ENCODE assay signal across 9 cellular contexts in genomic region chr13:46211521-46212351, GRCh38. TPM values are rescaled to one million over a fixed set of nuclear protein-coding genes. Genes with fewer than 3 reads are reported as not detected.
DNase-seq lines count a peak whose midpoint lies in the region; ATAC-seq, FAIRE-seq and TF ChIP-seq lines count a peak whose summit lies in the region.
"Had no signal": no experiment of that assay in that cellular context is flagged by ENCODE, and none has a peak within 500 bp of the region (broad histone marks: within the 10 kb centered on the region; RNA-seq: fewer than 3 reads in every experiment).

LRRC63 (plus strand) TSS chr13:46211928; CDS start chr13:46213035, 1,107 bp downstream.

- ATAC-seq in GM18861 (IDR thresholded peaks at IDR 0.05; ENCODE audit: unreplicated experiment), result peak; percentile 83
- ATAC-seq in HG03064 (IDR thresholded peaks at IDR 0.05; ENCODE audit: low read depth, unreplicated experiment), result peak; percentile 83

- TF ChIP-seq EP300 in H1 (IDR thresholded peaks at IDR 0.05; ENCODE audit: borderline replicate concordance in 1 of 2, low read depth in 2 of 2, low read length in 2 of 2), result no peak

- peak within 1 kb of the TSS; percentile 84 to 85 for H3K4me2 ChIP-seq in H1 (ENCODE audit: insufficient read depth in 1 of 2, low read depth in 2 of 2, low read length in 2 of 2)

- peaks cover 6% of the 10 kb centered on the region for H3K23me2 ChIP-seq in H1 (ENCODE audit: low read depth, low read length)

- TF ChIP-seq CTCF in H1 (IDR thresholded peaks at IDR 0.05; ENCODE audit: control extremely low read depth in 1 of 3, insufficient read depth in 1 of 3, low read depth in 1 of 3, low read length in 3 of 3), result no peak

- H3K4me1 ChIP-seq in H1 (replicated peaks in 1 of 4; ENCODE audit: control insufficient read depth in 3 of 4, insufficient read depth in 4 of 4, low read length in 3 of 4), result peaks cover 0 to 8% (median 5%) of the 10 kb centered on the region in 4 experiments; a peak in 4 of 7 replicates

- H2AFZ ChIP-seq in H1 (ENCODE audit: low read length), result peak within 1 kb of the TSS; percentile 99

- H3K9ac ChIP-seq in H1 (replicated peaks in 1 of 4; ENCODE audit: extremely low read depth in 1 of 4, low read depth in 3 of 4, low read length in 3 of 4), result peak within 1 kb of the TSS in 1 of 4 experiments; percentile 39; a peak in 2 of 7 replicates

- H4K20me1 ChIP-seq in H1 (replicated peaks in 1 of 2; ENCODE audit: control insufficient read depth in 1 of 2, insufficient read depth in 2 of 2, low read length in 2 of 2), result no peaks in the 10 kb centered on the region

- FAIRE-seq in H1 (lab: Jason Lieb, UNC), result no peak

- peak within 1 kb of the TSS; percentile 38 to 61 (median 50) for H3K4me3 ChIP-seq in H1 (ENCODE audit: extremely low read depth in 1 of 4, insufficient read depth in 2 of 4, low read depth in 3 of 4, low read length in 4 of 4)

- peaks cover 2 to 8% (median 4%) of the 10 kb centered on the region in 4 experiments for H3K27me3 ChIP-seq in H1 (replicated peaks in 1 of 4; ENCODE audit: control insufficient read depth in 3 of 4, extremely low read depth in 1 of 4, insufficient read depth in 3 of 4, low read length in 3 of 4)

- H2BK20ac ChIP-seq in H1 (ENCODE audit: low read length), result no peak within 1 kb of the TSS

- no peak within 1 kb of the TSS for H3K56ac ChIP-seq in H1 (replicated peaks; ENCODE audit: insufficient read length, low read depth, low read length)

- no peak within 1 kb of the TSS for H2BK5ac ChIP-seq in H1 (ENCODE audit: low read depth, low read length)

- no peaks in the 10 kb centered on the region for H3K36me3 ChIP-seq in H1 (ENCODE audit: control insufficient read depth in 2 of 4, insufficient read depth in 4 of 4, low read length in 3 of 4)

- H3K79me2 ChIP-seq in H1 (ENCODE audit: control insufficient read depth in 1 of 2, insufficient read depth in 2 of 2, low read length in 2 of 2), result no peaks in the 10 kb centered on the region

- H3K18ac ChIP-seq in H1 (ENCODE audit: extremely low read depth, low read length), result no peak within 1 kb of the TSS; the same call in 1 of the 2 replicates

- no peak within 1 kb of the TSS for H2BK12ac ChIP-seq in H1 (ENCODE audit: low read depth, low read length)

- 0 out of 2 replicates have a peak within 1 kb of the TSS, but pooled peaks have one; percentile 32 for H2BK15ac ChIP-seq in H1 (ENCODE audit: low read length)

- no peak within 1 kb of the TSS for H2AK5ac ChIP-seq in H1 (ENCODE audit: low read depth, low read length)

- TF ChIP-seq RAD21 in H1 (IDR thresholded peaks at IDR 0.05 in 1 of 2, conservative IDR thresholded peaks at IDR 0.05 in 1 of 2; ENCODE audit: low read depth in 2 of 2, low read length in 2 of 2), result no peak; a peak in 1 of 4 replicates

- no peak for TF ChIP-seq POLR2A in H1 (IDR thresholded peaks at IDR 0.05; ENCODE audit: control extremely low read depth in 1 of 2, low read depth in 2 of 2, low read length in 2 of 2)

- peak within 1 kb of the TSS; percentile 23 for H3K14ac ChIP-seq in H1 (ENCODE audit: insufficient read length)

- H4K8ac ChIP-seq in H1 (ENCODE audit: extremely low read depth, insufficient read depth, low read length), result peak within 1 kb of the TSS; percentile 43; the same call in 1 of the 2 replicates

- no peak within 1 kb of the TSS for H2BK120ac ChIP-seq in H1 (replicated peaks; ENCODE audit: low read depth, low read length)

- CTCF ChIA-PET in H1 (lab: Charles Lee; ENCODE audit: partially characterized antibody), result no interaction called here

- POLR2A ChIA-PET in H1 (lab: Charles Lee; ENCODE audit: partially characterized antibody), result no interaction called here

- no peak within 1 kb of the TSS for H3K27ac ChIP-seq in H1 (ENCODE audit: low read depth, low read length)

- peak within 1 kb of the TSS; percentile 43 for H3K23ac ChIP-seq in H1 (ENCODE audit: insufficient read length)

- peak within 1 kb of the TSS; percentile 27 for H3K4ac ChIP-seq in H1 (replicated peaks; ENCODE audit: insufficient read length, low read depth, low read length)

- no peaks in the 10 kb centered on the region for H3K79me1 ChIP-seq in H1 (ENCODE audit: low read depth, low read length)

- H4K91ac ChIP-seq in H1 (replicated peaks; ENCODE audit: insufficient read length, low read length), result no peak within 1 kb of the TSS

- H3K9me3 ChIP-seq in H1 (ENCODE audit: insufficient read depth in 2 of 2, low read depth in 1 of 2, low read length in 1 of 2), result no peaks in the 10 kb centered on the region

- WGBS in H1 (ENCODE audit: extremely low coverage in 1 of 2, insufficient coverage in 1 of 2, insufficient read length in 1 of 2, insufficient replicate concordance in 2 of 2, low coverage in 1 of 2, low lambda C conversion rate in 2 of 2, missing lambda C conversion rate in 1 of 2), 2 experiments, result 20% methylated on average over 46 of the region's 53 CpGs; no CpG with 5 or more reads in 1 of the 2 experiments

- DNase-seq in AG08396 (ENCODE audit: low spot score) (peak; percentile 60), NCI-H526 (lab: John Stamatoyannopoulos, UW) (peak; percentile 45 to 75), H1 (ENCODE audit: low read depth in 1 of 2, low spot score in 2 of 2) (peak in 1 of 2 experiments; percentile 81), mesenteric fat pad (ENCODE audit: low spot score) (peak; percentile 94)
- DNase-seq in activated CD8-positive, alpha-beta memory T cell treated with anti-CD3 and anti-CD28 coated beads for 1 hour (ENCODE audit: extremely low read depth in 1 of 2, low read depth in 1 of 2), result peak; percentile 53 to 80
- peak; percentile 69 for DNase-seq in stimulated activated CD8-positive, alpha-beta memory T cell treated with anti-CD3 and anti-CD28 coated beads, Interleukin-15, amount 100 ng/mL, for 24 hours (ENCODE audit: low read depth)

- no peak within 1 kb of the TSS for H4K5ac ChIP-seq in H1 (ENCODE audit: insufficient read length, low read depth, low read length)

TF ChIP-seq in H1, 55 proteins besides CTCF, POLR2A, EP300 and RAD21 (continues in another document):
- no peak for TF ChIP-seq CHD2 (IDR thresholded peaks at IDR 0.05; ENCODE audit: low read length)
- TF ChIP-seq MAX (IDR thresholded peaks at IDR 0.05), result peak; percentile 39; the same call in 1 of the 2 replicates
- no peak for TF ChIP-seq KDM1A (IDR thresholded peaks at IDR 0.05; ENCODE audit: borderline replicate concordance, low read length)
- TF ChIP-seq, protein P1, sequence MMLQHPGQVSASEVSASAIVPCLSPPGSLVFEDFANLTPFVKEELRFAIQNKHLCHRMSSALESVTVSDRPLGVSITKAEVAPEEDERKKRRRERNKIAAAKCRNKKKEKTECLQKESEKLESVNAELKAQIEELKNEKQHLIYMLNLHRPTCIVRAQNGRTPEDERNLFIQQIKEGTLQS (IDR thresholded peaks at IDR 0.05; ENCODE audit: insufficient read depth, low read depth, low read length), result no peak
- peak; percentile 52 for TF ChIP-seq NRF1 (IDR thresholded peaks at IDR 0.05; ENCODE audit: low read depth, low read length)

RNA-seq across cellular contexts. Expression of gene LRRC63, which starts in this region (rescaled TPM):
- not detected in 2 replicates for total RNA-seq in H1 (2021; fragmentation: NEBNext Ultra II Directional; extraction: Animal tissue kit (Norgen Biotek cat#: 25700))
- polyA plus RNA-seq in H1 (2011; rRNA removed), result not detected in 2 replicates
- not detected for polyA plus RNA-seq in H1 (2011; cell fraction: cytosol; rRNA removed)
- polyA plus RNA-seq in H1 (2011; cell fraction: nucleus; rRNA removed), result 0.04 TPM
- not detected in 4 replicates for polyA plus RNA-seq in H1 (2012, experiment 1 of 2)
- not detected for polyA plus RNA-seq in H1 (2012, experiment 2 of 2)
- polyA plus RNA-seq in H1 (2013, experiment 1 of 2), result 0.04 TPM
- polyA plus RNA-seq in H1 (2013, experiment 2 of 2), result 0.02 TPM
- polyA minus RNA-seq in H1 (2011; rRNA and poly(A)+ RNA removed), result not detected in 2 replicates
- polyA minus RNA-seq in H1 (2011; cell fraction: cytosol; rRNA and poly(A)+ RNA removed), result not detected
- not detected for polyA minus RNA-seq in H1 (2011; cell fraction: nucleus; rRNA and poly(A)+ RNA removed)
- 0.19 TPM for total RNA-seq in mesenteric fat pad
- total RNA-seq: LHCN-M2 had no signal

Comparison
In these comparisons a context has a peak if more than half of its experiments do, and no peak if none do; other contexts are left out.
1. Peak in DNase-seq in mesenteric fat pad; RNA of the gene not detected or under 1 TPM.